ENCODE assay signal across 8 cellular contexts in the genomic region with DNA sequence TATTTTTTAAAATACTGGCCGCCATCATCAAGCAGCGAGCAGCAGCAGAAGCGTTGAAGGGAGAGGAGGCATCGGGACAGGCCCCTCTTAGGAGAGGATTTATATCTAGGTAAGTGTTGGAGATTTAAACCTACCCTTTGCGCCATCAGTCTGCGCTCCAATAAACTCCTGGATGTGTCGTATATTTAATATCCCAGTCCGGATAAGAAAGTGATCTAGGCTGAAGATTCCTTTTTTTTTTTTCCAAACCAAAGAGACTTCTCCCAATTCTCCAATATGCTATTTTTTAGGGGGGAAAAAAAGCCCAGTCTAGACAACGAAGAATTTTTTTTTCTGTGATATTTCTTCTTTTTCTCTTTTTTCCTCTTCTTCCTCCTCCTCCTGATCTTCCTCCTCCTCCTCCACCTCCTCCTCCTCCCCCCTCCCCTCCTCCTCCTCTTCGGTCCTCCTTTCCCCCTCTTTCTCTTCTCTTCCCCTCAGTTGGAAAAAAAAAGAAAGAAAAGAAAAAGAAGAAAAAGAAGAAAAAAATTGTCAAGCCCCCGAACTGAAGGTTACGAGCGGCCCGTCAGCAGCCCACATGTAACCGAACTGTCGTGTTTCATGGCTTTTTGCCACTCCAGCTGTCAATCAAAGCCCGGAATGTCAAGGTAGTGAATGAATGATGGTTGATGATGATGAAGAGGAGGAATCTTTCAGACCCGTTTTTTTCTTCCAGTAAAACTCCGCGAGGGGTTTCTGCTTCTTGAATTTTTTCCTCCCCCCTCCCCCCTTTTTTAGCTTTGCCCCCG. TPM values are rescaled to one million over a fixed set of nuclear protein-coding genes. Genes with fewer than 3 reads are reported as not detected.
DNase-seq lines count a peak whose midpoint lies in the region; ATAC-seq and TF ChIP-seq lines count a peak whose summit lies in the region.

No MANE protein-coding gene starts in this region.

- peak overlapping the region; percentile 88 for H3K4me3 ChIP-seq in GM06990 (replicated peaks; ENCODE audit: low read depth, low read length)
- H3K4me3 ChIP-seq in mesodermal cell (ENCODE audit: extremely low read depth, insufficient read depth, low read length, poor library complexity, severe bottlenecking): peak overlapping the region; percentile 77
- peak overlapping the region; percentile 79 to 99 for H3K4me3 ChIP-seq in aorta (ENCODE audit: low read length in 2 of 2)

- DNase-seq in 8988T (peak; percentile 32), GM06990 (ENCODE audit: extremely low read depth, insufficient read length) (no peak), NCI-H82 (lab: John Stamatoyannopoulos, UW) (peak; percentile 75), cerebellar cortex (ENCODE audit: low spot score) (peak; percentile 69), aorta (no peak), AG08395 (ENCODE audit: low spot score) (no peak)

- H3K27me3 ChIP-seq in GM06990 (replicated peaks; ENCODE audit: control insufficient read depth, insufficient read depth, low read length): no peaks in the 10 kb centered on the region
- H3K27me3 ChIP-seq in aorta (ENCODE audit: control insufficient read depth in 1 of 2, insufficient read depth in 2 of 2, low read length in 1 of 2): no peaks in the 10 kb centered on the region

- H3K4me1 ChIP-seq in mesodermal cell (ENCODE audit: control insufficient read depth, insufficient read depth, low read length, poor library complexity, severe bottlenecking) (peaks cover 25% of the 10 kb centered on the region), aorta (ENCODE audit: control insufficient read depth in 1 of 2, insufficient read depth in 2 of 2, low read length in 2 of 2) (no peaks in the 10 kb centered on the region)

- 0% methylated on average over 7 to 9 of the region's 21 CpGs for WGBS in mesodermal cell (ENCODE audit: insufficient coverage in 2 of 2), 2 experiments
- 0 to 1% methylated on average over 21 of the region's 21 CpGs for WGBS in aorta, 2 donors

- intact Hi-C loops in aorta (cut with DNase I): loop anchor here (5.0 to 10.0 kb wide), 6 partner anchors 82 to 1585 kb away; a partner anchor contains a TSS

- no peaks in the 10 kb centered on the region for H3K36me3 ChIP-seq in GM06990 (ENCODE audit: control insufficient read depth, insufficient read depth, low read length)
- H3K36me3 ChIP-seq in mesodermal cell (ENCODE audit: control insufficient read depth, insufficient read depth, low read length): peaks cover 6% of the 10 kb centered on the region
- no peaks in the 10 kb centered on the region for H3K36me3 ChIP-seq in aorta (ENCODE audit: control insufficient read depth in 1 of 2, insufficient read depth in 2 of 2, low read length in 1 of 2)

- H3K27ac ChIP-seq in mesodermal cell (ENCODE audit: low read depth, low read length, severe bottlenecking): peak overlapping the region; percentile 94
- peak overlapping the region; percentile 43 to 95 for H3K27ac ChIP-seq in aorta (ENCODE audit: low read depth in 1 of 2, low read length in 2 of 2)

- TF ChIP-seq CTCF in GM06990 (IDR thresholded peaks at IDR 0.05; ENCODE audit: insufficient read depth, low read length, poor library complexity, severe bottlenecking): no peak

- no peak for ATAC-seq in aorta (ENCODE audit: low FRiP score)
- no peak for ATAC-seq in HG03135 (IDR thresholded peaks at IDR 0.05; ENCODE audit: unreplicated experiment)

- H3K9me3 ChIP-seq in mesodermal cell (ENCODE audit: control insufficient read depth, low read length) (no peaks in the 10 kb centered on the region), aorta (ENCODE audit: control insufficient read depth, low read length) (no peaks in the 10 kb centered on the region)

RNA-seq across cellular contexts. Expression of a gene that starts 0.8 kb away (rescaled TPM):
- polyA plus RNA-seq in mesodermal cell (2013, experiment 1 of 2): 69.6 TPM
- 70.7 TPM for polyA plus RNA-seq in mesodermal cell (2013, experiment 2 of 2)
- total RNA-seq in aorta: 10 to 100 TPM; 29.1 to 58.7 TPM
- 10 to 100 TPM; 20.7 to 22.8 TPM for polyA plus RNA-seq in aorta

Comparison
In these comparisons a context has a peak if more than half of its experiments do, and no peak if none do; other contexts are left out.
1. DNase-seq: peak in 8988T (single experiment), NCI-H82 (single experiment) and cerebellar cortex (single experiment); none in GM06990 (single experiment), aorta (0 of 2) and AG08395 (single experiment).
2. Peak in every context shown above with its lines, with median percentiles within 50 percentile points of each other: H3K4me3 ChIP-seq.